ENCODE assay signal across 8 cellular contexts in genomic region chr19:40443131-40443929, GRCh38. TPM values are rescaled to one million over a fixed set of nuclear protein-coding genes. Genes with fewer than 3 reads are reported as not detected.
DNase-seq lines count a peak whose midpoint lies in the region; ATAC-seq and TF ChIP-seq lines count a peak whose summit lies in the region.

No MANE protein-coding gene starts in this region.

- H3K4me3 Mint-ChIP-seq in activated CD4-positive, alpha-beta T cell treated with anti-CD3 and anti-CD28 coated beads for 36 hours: peak overlapping the region; percentile 96

- H3K4me3 ChIP-seq in choroid plexus epithelial cell (ENCODE audit: low read depth, low read length): peak overlapping the region; percentile 69

- peak; percentile 98 for DNase-seq in AML-193 (lab: John Stamatoyannopoulos, UW)
- peak; percentile 96 for DNase-seq in GM19238 (ENCODE audit: insufficient read length, low spot score)
- DNase-seq in NCI-H510A treated with DMSO at 0.1 percent for 48 hours (lab: John Stamatoyannopoulos, UW): peak; percentile 94
- DNase-seq in activated CD4-positive, alpha-beta T cell treated with anti-CD3 and anti-CD28 coated beads for 36 hours: peak; percentile 100
- peak; percentile 100 for DNase-seq in choroid plexus epithelial cell (ENCODE audit: low read depth)
- peak; percentile 100 for DNase-seq in kidney tubule cell (ENCODE audit: low spot score)
- DNase-seq in stimulated activated CD4-positive, alpha-beta T cell treated with anti-CD3 and anti-CD28 coated beads, Interleukin-1b, Interleukin-23, amount 100 ng/mL, for 1 hour (ENCODE audit: low read depth in 2 of 2): peak; percentile 93 to 99

- peak overlapping the region; percentile 96 for H3K27ac Mint-ChIP-seq in activated CD4-positive, alpha-beta T cell treated with anti-CD3 and anti-CD28 coated beads for 36 hours

- POLR2A ChIA-PET in activated CD4-positive, alpha-beta T cell treated with anti-CD3 and anti-CD28 coated beads for 36 hours (lab: Charles Lee): interaction anchor here (0.7 to 2.2 kb wide), 8 partner anchors 9 to 253 kb away, joined by 3 to 9 read pairs (median 4); partner anchors contain the start of genes BLVRB and SERTAD1

- peak; percentile 82 for ATAC-seq in HG03439 (IDR thresholded peaks at IDR 0.05; ENCODE audit: unreplicated experiment)
- ATAC-seq in activated CD4-positive, alpha-beta T cell treated with anti-CD3 and anti-CD28 coated beads for 36 hours: peak; percentile 89

- TF ChIP-seq CTCF in choroid plexus epithelial cell (conservative IDR thresholded peaks at IDR 0.05; ENCODE audit: low read depth, low read length): no peak

- H3K9me3 Mint-ChIP-seq in activated CD4-positive, alpha-beta T cell treated with anti-CD3 and anti-CD28 coated beads for 36 hours (ENCODE audit: low read depth): no peaks in the 10 kb centered on the region

- peaks cover 10% of the 10 kb centered on the region for H3K36me3 Mint-ChIP-seq in activated CD4-positive, alpha-beta T cell treated with anti-CD3 and anti-CD28 coated beads for 36 hours (ENCODE audit: low read depth)

- H3K4me1 Mint-ChIP-seq in activated CD4-positive, alpha-beta T cell treated with anti-CD3 and anti-CD28 coated beads for 36 hours: peaks cover 16% of the 10 kb centered on the region

- intact Hi-C loops in activated CD4-positive, alpha-beta T cell treated with anti-CD3 and anti-CD28 coated beads for 36 hours (cut with DNase I, micrococcal nuclease): loop anchor here (1.0 to 10.0 kb wide), 14 partner anchors 10 to 1053 kb away; partner anchors contain the start of genes AKT2 (in 1 of the 2), BCKDHA (in 1 of the 2), COQ8B (in 1 of the 2) and DYRK1B (in 1 of the 2)

- CTCF ChIA-PET in activated CD4-positive, alpha-beta T cell treated with anti-CD3 and anti-CD28 coated beads for 36 hours (lab: Charles Lee): interaction anchor here (0.6 to 3.2 kb wide), 10 partner anchors 10 to 564 kb away, joined by 3 to 21 read pairs (median 4); partner anchors contain the start of genes BLVRB and SERTAD1

- no peaks in the 10 kb centered on the region for H3K27me3 Mint-ChIP-seq in activated CD4-positive, alpha-beta T cell treated with anti-CD3 and anti-CD28 coated beads for 36 hours

RNA-seq across cellular contexts. Expression of gene SERTAD3, which starts 0.8 kb away (rescaled TPM):
- total RNA-seq in activated CD4-positive, alpha-beta T cell treated with anti-CD3 and anti-CD28 coated beads for 36 hours: 10 to 100 TPM in 1 of 2 experiments, 1 to 10 TPM in 1; 8.4 to 12.0 TPM

RNA-seq across cellular contexts. Expression of gene SERTAD1, which starts 17.5 kb away (rescaled TPM):
- 10 to 100 TPM; 10.0 to 14.7 TPM for total RNA-seq in activated CD4-positive, alpha-beta T cell treated with anti-CD3 and anti-CD28 coated beads for 36 hours

RNA-seq across cellular contexts. Expression of gene BLVRB, which starts 22.2 kb away (rescaled TPM):
- total RNA-seq in activated CD4-positive, alpha-beta T cell treated with anti-CD3 and anti-CD28 coated beads for 36 hours: 10 to 100 TPM; 34.1 to 35.6 TPM

RNA-seq across cellular contexts. Expression of gene SPTBN4, which starts 23.5 kb away (rescaled TPM):
- total RNA-seq in activated CD4-positive, alpha-beta T cell treated with anti-CD3 and anti-CD28 coated beads for 36 hours: 1 to 10 TPM; 2.4 to 2.5 TPM

RNA-seq across cellular contexts. Expression of gene PRX, which starts 30.2 kb away (rescaled TPM):
- 1 to 10 TPM; 1.0 to 1.4 TPM for total RNA-seq in activated CD4-positive, alpha-beta T cell treated with anti-CD3 and anti-CD28 coated beads for 36 hours

Comparison
In these comparisons a context has a peak if more than half of its experiments do, and no peak if none do; other contexts are left out.
1. Peak in every context shown above with its lines: DNase-seq, ATAC-seq and H3K4me3 ChIP-seq.